In the genomic region with DNA sequence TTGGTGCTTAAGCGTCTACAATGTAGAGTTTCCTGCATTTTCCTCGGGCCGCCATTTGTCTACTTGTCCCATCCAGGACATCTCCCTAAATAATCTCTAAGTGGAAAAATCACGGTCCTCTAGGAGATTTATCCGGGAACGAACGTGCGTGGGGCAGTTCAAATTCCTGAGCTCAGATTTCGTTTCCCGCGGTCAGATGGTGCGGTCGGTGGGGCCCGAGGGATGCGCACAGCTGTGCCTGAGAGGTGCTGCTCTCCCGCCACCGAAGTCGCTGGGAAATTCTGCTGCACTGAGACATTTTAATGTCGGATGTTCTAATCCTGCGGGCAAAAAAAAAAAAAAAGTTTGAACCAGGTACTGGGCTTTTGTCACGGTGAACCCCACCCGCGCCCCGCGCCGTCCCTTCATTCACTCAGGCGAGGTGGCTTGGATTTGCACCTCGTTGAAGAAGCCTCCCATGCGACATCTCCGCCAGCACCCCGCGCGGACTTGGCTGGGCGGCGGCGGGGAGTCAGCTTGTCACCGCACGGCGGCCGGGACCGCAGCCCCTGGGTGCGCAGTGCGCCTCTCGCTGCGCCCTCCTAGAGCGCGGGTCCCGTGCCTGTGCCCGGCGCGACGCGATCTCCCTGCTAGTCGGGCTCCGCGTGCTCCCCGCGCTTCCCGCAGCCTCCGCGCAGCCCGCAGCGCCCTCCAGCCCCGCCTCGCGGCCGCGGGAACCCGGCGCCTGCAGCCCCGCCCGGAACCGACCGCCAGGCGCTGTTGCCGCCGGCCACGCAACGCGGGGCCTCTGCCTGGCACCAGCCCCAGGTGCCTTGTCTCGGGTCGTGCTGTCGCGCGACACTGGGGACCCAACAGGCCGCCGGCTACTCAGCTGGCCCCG, we compare ENCODE assay signal across 9 cellular contexts.
DNase-seq lines count a peak whose midpoint lies in the region; ATAC-seq and FAIRE-seq lines count a peak whose summit lies in the region.
"Had no signal": no experiment of that assay in that cellular context is flagged by ENCODE, and none has a peak within 500 bp of the region (broad histone marks: within the 10 kb centered on the region; RNA-seq: fewer than 3 reads in every experiment).

No MANE protein-coding gene starts in this region.

- H3K27me3 ChIP-seq in MG63: no peaks in the 10 kb centered on the region
- H3K27me3 ChIP-seq in small intestine (ENCODE audit: control insufficient read depth in 2 of 2, insufficient read depth in 2 of 2, low read length in 2 of 2): peaks cover 0 to 4% of the 10 kb centered on the region in 2 donors

- H3K4me3 ChIP-seq in MG63 (peak overlapping the region; percentile 46), small intestine (ENCODE audit: low read depth in 1 of 2, low read length in 2 of 2) (peak overlapping the region; percentile 1 to 56)

- DNase-seq in DMS53 (lab: John Stamatoyannopoulos, UW): peak; percentile 58
- no peak for DNase-seq in DMS53 treated with DMSO at 0.1 percent for 48 hours (lab: John Stamatoyannopoulos, UW; ENCODE audit: unreplicated experiment)
- peak; percentile 41 for DNase-seq in MG63
- peak in 43 of 61 donors; percentile 8 to 65 (median 32) for DNase-seq in caudate nucleus (lab: John Stamatoyannopoulos, UW)
- peak; percentile 77 for DNase-seq in islet precursor cell
- no peak for DNase-seq in small intestine
- DNase-seq in activated effector memory CD4-positive, alpha-beta T cell treated with anti-CD3 and anti-CD28 coated beads, Interleukin-2, amount 50 U/mL, for 16 hours: no peak

- FAIRE-seq in small intestine (lab: Jason Lieb, UNC): no peak

- H3K36me3 ChIP-seq in MG63 (no peaks in the 10 kb centered on the region), small intestine (ENCODE audit: control insufficient read depth in 2 of 2, insufficient read depth in 2 of 2, low read length in 2 of 2) (no peaks in the 10 kb centered on the region)

- H3K9me3 ChIP-seq in MG63: no peaks in the 10 kb centered on the region
- no peaks in the 10 kb centered on the region for H3K9me3 ChIP-seq in small intestine (ENCODE audit: control insufficient read depth, low read depth)

- ATAC-seq in GM21528 (IDR thresholded peaks at IDR 0.05; ENCODE audit: low FRiP score, unreplicated experiment): no peak

- H3K4me1 ChIP-seq in small intestine (ENCODE audit: control insufficient read depth in 2 of 2, insufficient read depth in 1 of 2, low read depth in 1 of 2, low read length in 1 of 2): no peaks in the 10 kb centered on the region

- H3K27ac ChIP-seq in caudate nucleus (ENCODE audit: low read depth, low read length) (peak overlapping the region; percentile 71), small intestine (ENCODE audit: low read depth in 1 of 2, low read length in 1 of 2) (peak overlapping the region in 1 of 2 donors; percentile 79)
- H3K27ac ChIP-seq: C4-2B had no signal

- 1 to 15% (median 7%) methylated on average over 61 to 88 of the region's 88 CpGs for WGBS in small intestine, 3 donors

Comparison
In these comparisons a context has a peak if more than half of its experiments do, and no peak if none do; other contexts are left out.
1. DNase-seq: peak in DMS53 (single experiment), MG63 (single experiment), caudate nucleus (43 of 61) and islet precursor cell (single experiment); none in DMS53 treated with DMSO at 0.1 percent for 48 hours (single experiment), small intestine (single experiment) and activated effector memory CD4-positive, alpha-beta T cell treated with anti-CD3 and anti-CD28 coated beads, Interleukin-2, amount 50 U/mL, for 16 hours (single experiment).